ENCODE assay signal across 17 cellular contexts in genomic region chr11:116643521-116643920, GRCh38.
DNase-seq lines count a peak whose midpoint lies in the region; TF ChIP-seq lines count a peak whose summit lies in the region.
"Had no signal": no experiment of that assay in that cellular context is flagged by ENCODE, and none has a peak within 500 bp of the region (broad histone marks: within the 10 kb centered on the region; RNA-seq: fewer than 3 reads in every experiment).

No MANE protein-coding gene starts in this region.

- no peaks in the 10 kb centered on the region for H3K9me3 ChIP-seq in mammary epithelial cell (replicated peaks; ENCODE audit: insufficient read depth, low read length)
- H3K9me3 ChIP-seq in colonic mucosa: no peaks in the 10 kb centered on the region
- peaks cover 7% of the 10 kb centered on the region for H3K9me3 ChIP-seq in endodermal cell (ENCODE audit: control insufficient read depth, low read length)

- H3K36me3 ChIP-seq in mammary epithelial cell (ENCODE audit: insufficient read depth, low read length) (no peaks in the 10 kb centered on the region), colonic mucosa (no peaks in the 10 kb centered on the region), endodermal cell (ENCODE audit: control insufficient read depth, insufficient read depth, low read length) (no peaks in the 10 kb centered on the region)

- WGBS in mammary epithelial cell (ENCODE audit: low coverage, missing lambda C conversion rate): 39% methylated on average over 9 of the region's 9 CpGs
- 80 to 91% methylated on average over 7 to 9 of the region's 9 CpGs for WGBS in endodermal cell (ENCODE audit: insufficient coverage in 1 of 2, insufficient read length in 1 of 2), 2 experiments

- H4K20me1 ChIP-seq in mammary epithelial cell (ENCODE audit: insufficient read depth, low read length): no peaks in the 10 kb centered on the region

- POLR2A ChIA-PET in MCF 10A (lab: Yijun Ruan, JAX): no interaction called here

- no peak overlapping the region for H3K4me2 ChIP-seq in mammary epithelial cell (ENCODE audit: insufficient read depth, low read depth, low read length)

- no peaks in the 10 kb centered on the region for H3K27me3 ChIP-seq in mammary epithelial cell (ENCODE audit: insufficient read depth, low read length)
- H3K27me3 ChIP-seq in colonic mucosa: no peaks in the 10 kb centered on the region
- H3K27me3 ChIP-seq in endodermal cell (ENCODE audit: control insufficient read depth, insufficient read depth, low read length, poor library complexity, severe bottlenecking): no peaks in the 10 kb centered on the region

- H3K4me1 ChIP-seq in mammary epithelial cell (ENCODE audit: insufficient read depth, low read length): no peaks in the 10 kb centered on the region
- H3K4me1 ChIP-seq in colonic mucosa: no peaks in the 10 kb centered on the region
- H3K4me1 ChIP-seq in endodermal cell (ENCODE audit: control insufficient read depth, insufficient read depth, low read length): no peaks in the 10 kb centered on the region

- dilution Hi-C loops in mammary epithelial cell (cut with HindIII; ENCODE audit: low sequenced_read_pairs): loop anchor here (5.0 kb wide), 1 partner anchor 106 kb away; no protein-coding TSS in a partner anchor

- no peak overlapping the region for H2AFZ ChIP-seq in mammary epithelial cell (ENCODE audit: low read depth, low read length)

- H3K79me2 ChIP-seq in mammary epithelial cell (ENCODE audit: insufficient read depth, low read length): no peaks in the 10 kb centered on the region

- H3K27ac Mint-ChIP-seq in MCF 10A (ENCODE audit: low read depth, unreplicated experiment): peak overlapping the region; percentile 33
- no peak overlapping the region for H3K27ac Mint-ChIP-seq in endodermal cell
- H3K27ac Mint-ChIP-seq: CD4-positive, alpha-beta T cell; HFFc6 had no signal

- intact Hi-C loops in MCF 10A (cut with micrococcal nuclease): no loop called here
- intact Hi-C loops in mammary epithelial cell (cut with micrococcal nuclease): loop anchor here (5.0 kb wide), 1 partner anchor 1306 kb away; no protein-coding TSS in a partner anchor
- intact Hi-C loops in colonic mucosa (cut with DNase I): no loop called here

- H3K4me1 Mint-ChIP-seq in MCF 10A (ENCODE audit: insufficient read depth, unreplicated experiment) (peaks cover 5% of the 10 kb centered on the region), endodermal cell (no peaks in the 10 kb centered on the region)
- H3K4me1 Mint-ChIP-seq: IgD-negative memory B cell had no signal

- H3K36me3 Mint-ChIP-seq in MCF 10A (ENCODE audit: insufficient read depth, unreplicated experiment): no peaks in the 10 kb centered on the region
- no peaks in the 10 kb centered on the region for H3K36me3 Mint-ChIP-seq in endodermal cell (ENCODE audit: low read depth)
- H3K36me3 Mint-ChIP-seq: IgD-negative memory B cell had no signal

- TF ChIP-seq CTCF in MCF 10A (IDR thresholded peaks at IDR 0.05; ENCODE audit: unreplicated experiment) (no peak), mammary epithelial cell (conservative IDR thresholded peaks at IDR 0.05 in 1 of 2, IDR thresholded peaks at IDR 0.05 in 1 of 2; ENCODE audit: extremely low read depth in 1 of 2, insufficient read depth in 1 of 2, low read depth in 1 of 2, low read length in 2 of 2) (no peak), colonic mucosa (IDR thresholded peaks at IDR 0.05) (no peak), endodermal cell (conservative IDR thresholded peaks at IDR 0.05) (no peak)

- no peaks in the 10 kb centered on the region for H3K9me3 Mint-ChIP-seq in MCF 10A (ENCODE audit: unreplicated experiment)
- peaks cover 9% of the 10 kb centered on the region for H3K9me3 Mint-ChIP-seq in endodermal cell
- H3K9me3 Mint-ChIP-seq: CD4-positive, alpha-beta T cell; HFFc6 had no signal

- no TSS peak for BruUV-seq in MCF 10A (replicated peaks; lab: Mats Ljungman, UMichigan)
- BruUV-seq in mammary epithelial cell (replicated peaks; lab: Mats Ljungman, UMichigan): no TSS peak

- H3K4me3 ChIP-seq in mammary epithelial cell (replicated peaks in 1 of 3; ENCODE audit: insufficient read depth in 1 of 3, low read depth in 2 of 3, low read length in 3 of 3) (no peak overlapping the region), colonic mucosa (no peak overlapping the region), endodermal cell (ENCODE audit: low read length) (no peak overlapping the region)
- H3K4me3 ChIP-seq: GM12878 had no signal

- H3K9ac ChIP-seq in mammary epithelial cell (ENCODE audit: insufficient read depth, low read length): no peak overlapping the region
- H3K9ac ChIP-seq in colonic mucosa (ENCODE audit: low read depth in 2 of 2, low read length in 2 of 2): no peak overlapping the region
- no peak overlapping the region for H3K9ac ChIP-seq in endodermal cell (ENCODE audit: extremely low read depth, low read length, poor library complexity, severe bottlenecking)

- H3K4me3 Mint-ChIP-seq in MCF 10A (ENCODE audit: unreplicated experiment): no peak overlapping the region
- no peak overlapping the region for H3K4me3 Mint-ChIP-seq in endodermal cell
- H3K4me3 Mint-ChIP-seq: CD4-positive, alpha-beta T cell; HFFc6; IgD-negative memory B cell had no signal

- in situ Hi-C loops in mammary epithelial cell (cut with MboI; ENCODE audit: low sequenced_read_pairs in 2 of 2): loop anchor here in 1 of 2 donors (25.0 kb wide), 1 partner anchor 181 kb away; no protein-coding TSS in a partner anchor

- CTCF ChIA-PET in MCF 10A (lab: Yijun Ruan, JAX): interaction anchor here (3.0 kb wide), 1 partner anchor 427 kb away, joined by 17 read pairs; no protein-coding TSS in a partner anchor
- CTCF ChIA-PET in mammary epithelial cell (lab: Charles Lee; ENCODE audit: low non-redundant PET): no interaction called here

- DNase-seq in MCF 10A (ENCODE audit: unreplicated experiment) (no peak), mammary epithelial cell (no peak), colonic mucosa (peak; percentile 3), endodermal cell (peak; percentile 12), T-helper 2 cell (no peak), COLO829 (ENCODE audit: low spot score) (no peak)
- DNase-seq in central memory CD4-positive, alpha-beta T cell: no peak
- DNase-seq: ACHN; AML-193; CD4-positive, alpha-beta T cell; DMS79 treated with DMSO at 0.1 percent for 48 hours; GF-D8; HFFc6; KBM-7 had no signal

- H3K27me3 Mint-ChIP-seq in MCF 10A (ENCODE audit: insufficient read depth, unreplicated experiment) (peaks cover 17% of the 10 kb centered on the region), endodermal cell (ENCODE audit: insufficient read depth) (peaks cover 4% of the 10 kb centered on the region)
- H3K27me3 Mint-ChIP-seq: CD4-positive, alpha-beta T cell had no signal

- H3K27ac ChIP-seq in mammary epithelial cell (ENCODE audit: insufficient read depth, low read depth, low read length) (no peak overlapping the region), colonic mucosa (no peak overlapping the region), endodermal cell (ENCODE audit: low read depth, low read length) (no peak overlapping the region)
- H3K27ac ChIP-seq: C4-2B had no signal

Comparison
In these comparisons a context has a peak if more than half of its experiments do, and no peak if none do; other contexts are left out.
1. DNase-seq: peak in colonic mucosa (single experiment) and endodermal cell (single experiment); none in MCF 10A (single experiment), mammary epithelial cell (single experiment), T-helper 2 cell (0 of 5), central memory CD4-positive, alpha-beta T cell (single experiment) and COLO829 (single experiment).